In genomic region chrX:68421651-68422050, GRCh38 we compare ENCODE assay signal across 16 cellular contexts. TPM values are rescaled to one million over a fixed set of nuclear protein-coding genes. Genes with fewer than 3 reads are reported as not detected.
"Had no signal": no experiment of that assay in that cellular context is flagged by ENCODE, and none has a peak within 500 bp of the region (broad histone marks: within the 10 kb centered on the region; RNA-seq: fewer than 3 reads in every experiment).

No MANE protein-coding gene starts in this region.

- H3K27ac ChIP-seq: tibial artery had no signal

- H3K36me3 ChIP-seq: tibial artery had no signal

- H3K9me3 Mint-ChIP-seq: activated CD4-positive, alpha-beta memory T cell treated with anti-CD3 and anti-CD28 coated beads, Interleukin-2, amount 10 ng/mL, durations not matched to agents 7 days and 5 days; activated naive CD8-positive, alpha-beta T cell treated with anti-CD3 and anti-CD28 coated beads for 36 hours; naive thymus-derived CD8-positive, alpha-beta T cell; T-cell had no signal

- H3K9me3 ChIP-seq: tibial artery had no signal

- H3K4me3 Mint-ChIP-seq: activated CD4-positive, alpha-beta memory T cell treated with anti-CD3 and anti-CD28 coated beads, Interleukin-2, amount 10 ng/mL, durations not matched to agents 7 days and 5 days; activated CD8-positive, alpha-beta memory T cell treated with anti-CD3 and anti-CD28 coated beads, Interleukin-2, amount 10 ng/mL, durations not matched to agents 7 days and 5 days; activated naive CD8-positive, alpha-beta T cell treated with anti-CD3 and anti-CD28 coated beads for 36 hours; naive thymus-derived CD8-positive, alpha-beta T cell; T-cell had no signal

- H3K27me3 Mint-ChIP-seq: activated CD4-positive, alpha-beta memory T cell treated with anti-CD3 and anti-CD28 coated beads, Interleukin-2, amount 10 ng/mL, durations not matched to agents 7 days and 5 days; activated naive CD8-positive, alpha-beta T cell treated with anti-CD3 and anti-CD28 coated beads for 36 hours had no signal

- H3K27ac Mint-ChIP-seq: activated CD4-positive, alpha-beta memory T cell treated with anti-CD3 and anti-CD28 coated beads, Interleukin-2, amount 10 ng/mL, durations not matched to agents 7 days and 5 days; activated CD8-positive, alpha-beta memory T cell treated with anti-CD3 and anti-CD28 coated beads, Interleukin-2, amount 10 ng/mL, durations not matched to agents 7 days and 5 days; activated naive CD8-positive, alpha-beta T cell treated with anti-CD3 and anti-CD28 coated beads for 36 hours; naive thymus-derived CD8-positive, alpha-beta T cell; T-cell had no signal

- ATAC-seq: activated CD8-positive, alpha-beta memory T cell treated with anti-CD3 and anti-CD28 coated beads, Interleukin-2, amount 10 ng/mL, durations not matched to agents 7 days and 5 days; left lobe of liver; naive thymus-derived CD8-positive, alpha-beta T cell; T-cell had no signal

- H3K4me1 Mint-ChIP-seq: activated CD4-positive, alpha-beta memory T cell treated with anti-CD3 and anti-CD28 coated beads, Interleukin-2, amount 10 ng/mL, durations not matched to agents 7 days and 5 days; activated CD8-positive, alpha-beta memory T cell treated with anti-CD3 and anti-CD28 coated beads, Interleukin-2, amount 10 ng/mL, durations not matched to agents 7 days and 5 days; activated naive CD8-positive, alpha-beta T cell treated with anti-CD3 and anti-CD28 coated beads for 36 hours; naive thymus-derived CD8-positive, alpha-beta T cell; T-cell had no signal

- H3K4me3 ChIP-seq: tibial artery had no signal

- H3K27me3 ChIP-seq: tibial artery had no signal

- H3K36me3 Mint-ChIP-seq: activated CD8-positive, alpha-beta memory T cell treated with anti-CD3 and anti-CD28 coated beads, Interleukin-2, amount 10 ng/mL, durations not matched to agents 7 days and 5 days; activated naive CD8-positive, alpha-beta T cell treated with anti-CD3 and anti-CD28 coated beads for 36 hours; naive thymus-derived CD8-positive, alpha-beta T cell; T-cell had no signal

- DNase-seq: activated CD4-positive, alpha-beta memory T cell treated with anti-CD3 and anti-CD28 coated beads, Interleukin-2, amount 10 ng/mL, durations not matched to agents 7 days and 5 days; activated CD4-positive, alpha-beta T cell treated with anti-CD3 and anti-CD28 coated beads for 48 hours; activated CD4-positive, CD25-positive, alpha-beta regulatory T cell; activated CD8-positive, alpha-beta memory T cell treated with anti-CD3 and anti-CD28 coated beads, Interleukin-2, amount 10 ng/mL, durations not matched to agents 7 days and 5 days; activated naive CD8-positive, alpha-beta T cell treated with anti-CD3 and anti-CD28 coated beads for 36 hours; amniotic stem cell; mesendoderm; naive thymus-derived CD8-positive, alpha-beta T cell; nucleus accumbens; posterior cingulate gyrus; retina; stimulated activated CD4-positive, alpha-beta T cell treated with anti-CD3 and anti-CD28 coated beads, Interleukin-2, amount 100 ng/mL, for 24 hours; stimulated activated naive CD4-positive, alpha-beta T cell treated with Interleukin-2 at 50 U/mL for 16 hours; T-cell; tibial artery had no signal

RNA-seq across cellular contexts. Expression of gene OPHN1, which starts 11.6 kb away (rescaled TPM):
- total RNA-seq: activated naive CD8-positive, alpha-beta T cell treated with anti-CD3 and anti-CD28 coated beads for 36 hours had no signal
